Comparison of ENCODE assay signal across 23 cellular contexts in the genomic region with DNA sequence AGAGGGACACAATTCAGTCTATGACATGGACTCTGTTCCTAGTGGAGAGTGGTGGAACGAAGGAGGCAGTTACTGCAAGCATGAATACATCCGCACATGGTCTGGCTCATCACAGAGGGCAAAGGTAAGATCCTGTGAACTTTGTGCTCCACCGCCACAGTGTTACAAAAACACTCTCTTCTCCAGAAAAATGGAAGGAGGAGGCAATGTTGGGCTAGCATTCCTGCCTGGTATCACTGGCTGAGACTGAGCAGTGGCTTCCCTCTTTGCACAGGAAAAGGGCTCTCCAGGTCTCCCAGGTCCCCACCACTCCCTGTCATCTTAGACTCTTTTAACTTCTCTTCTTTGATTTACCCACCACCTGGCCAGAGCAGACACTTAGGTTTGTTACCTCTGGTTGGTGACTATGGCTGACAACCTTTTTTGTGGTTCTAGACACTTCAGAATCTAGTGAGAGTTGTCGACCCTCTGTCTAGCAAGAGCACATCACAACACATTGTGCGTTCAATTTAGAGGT. TPM values are rescaled to one million over a fixed set of nuclear protein-coding genes. Genes with fewer than 3 reads are reported as not detected.
DNase-seq lines count a peak whose midpoint lies in the region; ATAC-seq, FAIRE-seq and TF ChIP-seq lines count a peak whose summit lies in the region.
"Had no signal": no experiment of that assay in that cellular context is flagged by ENCODE, and none has a peak within 500 bp of the region (broad histone marks: within the 10 kb centered on the region; RNA-seq: fewer than 3 reads in every experiment).

No MANE protein-coding gene starts in this region.

- no peak overlapping the region for H2BK5ac ChIP-seq in H1 (ENCODE audit: low read depth, low read length)

- H3K4me3 Mint-ChIP-seq in CD8-positive, alpha-beta memory T cell, result peak overlapping the region; percentile 12 to 71 (median 54)
- peak overlapping the region in 3 of 4 donors; percentile 12 to 83 (median 82) for H3K4me3 Mint-ChIP-seq in IgD-negative memory B cell

- no peak overlapping the region for H2BK20ac ChIP-seq in H1 (ENCODE audit: low read length)

- no peak overlapping the region for H3K27ac ChIP-seq in CD8-positive, alpha-beta memory T cell (ENCODE audit: low read depth, low read length)
- H3K27ac ChIP-seq in H1 (ENCODE audit: low read depth, low read length), result no peak overlapping the region
- no peak overlapping the region for H3K27ac ChIP-seq in parathyroid adenoma
- no peak overlapping the region for H3K27ac ChIP-seq in PC-3 (ENCODE audit: low read length)
- H3K27ac ChIP-seq: tibial artery, VCaP had no signal

- peaks cover 21 to 40% (median 38%) of the 10 kb centered on the region in 3 donors for H3K4me1 Mint-ChIP-seq in CD8-positive, alpha-beta memory T cell
- peaks cover 8 to 14% (median 13%) of the 10 kb centered on the region in 3 donors for H3K4me1 Mint-ChIP-seq in IgD-negative memory B cell

- H3K9me3 Mint-ChIP-seq in CD8-positive, alpha-beta memory T cell, result no peaks in the 10 kb centered on the region
- no peaks in the 10 kb centered on the region for H3K9me3 Mint-ChIP-seq in IgD-negative memory B cell

- H3K56ac ChIP-seq in H1 (replicated peaks; ENCODE audit: insufficient read length, low read depth, low read length), result no peak overlapping the region

- BruUV-seq in PC-3 (replicated peaks; lab: Mats Ljungman, UMichigan), result no TSS peak

- H3K18ac ChIP-seq in H1 (ENCODE audit: extremely low read depth, low read length), result no peak overlapping the region

- H3K4me2 ChIP-seq in H1 (ENCODE audit: insufficient read depth in 1 of 2, low read depth in 2 of 2, low read length in 2 of 2) (no peak overlapping the region), parathyroid adenoma (ENCODE audit: low read length) (no peak overlapping the region), PC-3 (ENCODE audit: low read length) (no peak overlapping the region)

- H4K20me1 ChIP-seq in H1 (replicated peaks in 1 of 2; ENCODE audit: control insufficient read depth in 1 of 2, insufficient read depth in 2 of 2, low read length in 2 of 2) (peaks cover 0 to 1% of the 10 kb centered on the region in 2 experiments), PC-3 (ENCODE audit: low read length) (no peaks in the 10 kb centered on the region)

- H3K79me2 ChIP-seq in H1 (ENCODE audit: control insufficient read depth in 1 of 2, insufficient read depth in 2 of 2, low read length in 2 of 2) (no peaks in the 10 kb centered on the region), parathyroid adenoma (peaks cover 3% of the 10 kb centered on the region), PC-3 (ENCODE audit: low read length) (peaks cover 26% of the 10 kb centered on the region)

- no peak overlapping the region for H2BK120ac ChIP-seq in H1 (replicated peaks; ENCODE audit: low read depth, low read length)

- peaks cover 0 to 1% of the 10 kb centered on the region in 2 donors for H3K27me3 Mint-ChIP-seq in CD8-positive, alpha-beta memory T cell
- no peaks in the 10 kb centered on the region for H3K27me3 Mint-ChIP-seq in IgD-negative memory B cell
- H3K27me3 Mint-ChIP-seq: activated CD4-positive, alpha-beta memory T cell treated with anti-CD3 and anti-CD28 coated beads for 36 hours had no signal

- no peak for TF ChIP-seq RAD21 in H1 (IDR thresholded peaks at IDR 0.05 in 1 of 2, conservative IDR thresholded peaks at IDR 0.05 in 1 of 2; ENCODE audit: low read depth in 2 of 2, low read length in 2 of 2)

- peaks cover 0 to 15% (median 3%) of the 10 kb centered on the region in 3 donors for H3K36me3 Mint-ChIP-seq in CD8-positive, alpha-beta memory T cell
- H3K36me3 Mint-ChIP-seq in IgD-negative memory B cell, result peaks cover 4% of the 10 kb centered on the region

- H3K9me3 ChIP-seq in CD8-positive, alpha-beta memory T cell (ENCODE audit: low read length), result no peaks in the 10 kb centered on the region
- H3K9me3 ChIP-seq in H1 (ENCODE audit: insufficient read depth in 2 of 2, low read depth in 1 of 2, low read length in 1 of 2) (no peaks in the 10 kb centered on the region), parathyroid adenoma (ENCODE audit: control insufficient read depth, low read length) (no peaks in the 10 kb centered on the region), PC-3 (ENCODE audit: low read length) (no peaks in the 10 kb centered on the region)
- H3K9me3 ChIP-seq: tibial artery had no signal

- no peak overlapping the region for H3K23ac ChIP-seq in H1 (ENCODE audit: insufficient read length)

- TF ChIP-seq CTCF in H1 (IDR thresholded peaks at IDR 0.05; ENCODE audit: control extremely low read depth in 1 of 3, insufficient read depth in 1 of 3, low read depth in 1 of 3, low read length in 3 of 3) (no peak), parathyroid adenoma (IDR thresholded peaks at IDR 0.05) (no peak), PC-3 (conservative IDR thresholded peaks at IDR 0.05; ENCODE audit: low read depth, low read length) (no peak)

- no peak overlapping the region for H4K5ac ChIP-seq in H1 (ENCODE audit: insufficient read length, low read depth, low read length)

- no peak overlapping the region for H2BK15ac ChIP-seq in H1 (ENCODE audit: low read length)

- no peaks in the 10 kb centered on the region for H3K27me3 ChIP-seq in CD8-positive, alpha-beta memory T cell (ENCODE audit: insufficient read depth, low read length, poor library complexity, severe bottlenecking)
- H3K27me3 ChIP-seq in H1 (replicated peaks in 1 of 4; ENCODE audit: control insufficient read depth in 3 of 4, extremely low read depth in 1 of 4, insufficient read depth in 3 of 4, low read length in 3 of 4) (no peaks in the 10 kb centered on the region; a peak in 1 of 7 replicates), parathyroid adenoma (ENCODE audit: control insufficient read depth, insufficient read depth, low read length) (no peaks in the 10 kb centered on the region), PC-3 (ENCODE audit: low read length) (no peaks in the 10 kb centered on the region)
- H3K27me3 ChIP-seq: tibial artery had no signal

- H3K9ac ChIP-seq in H1 (replicated peaks in 1 of 4; ENCODE audit: extremely low read depth in 1 of 4, low read depth in 3 of 4, low read length in 3 of 4) (no peak overlapping the region), parathyroid adenoma (no peak overlapping the region), PC-3 (ENCODE audit: low read length) (no peak overlapping the region)

- no peak for ATAC-seq in PC-3
- ATAC-seq: left ventricle myocardium superior had no signal

- no peak overlapping the region for H4K8ac ChIP-seq in H1 (ENCODE audit: extremely low read depth, insufficient read depth, low read length)

- TF ChIP-seq EP300 in H1 (IDR thresholded peaks at IDR 0.05; ENCODE audit: borderline replicate concordance in 1 of 2, low read depth in 2 of 2, low read length in 2 of 2), result no peak

- H3K4me3 ChIP-seq in CD8-positive, alpha-beta memory T cell (ENCODE audit: low read length), result no peak overlapping the region
- H3K4me3 ChIP-seq in H1 (ENCODE audit: extremely low read depth in 1 of 4, insufficient read depth in 2 of 4, low read depth in 3 of 4, low read length in 4 of 4), result no peak overlapping the region
- no peak overlapping the region for H3K4me3 ChIP-seq in parathyroid adenoma (ENCODE audit: low read depth, low read length)
- no peak overlapping the region for H3K4me3 ChIP-seq in PC-3 (ENCODE audit: low read length)
- H3K4me3 ChIP-seq: tibial artery had no signal

- no peaks in the 10 kb centered on the region; the same call in 1 of the 2 replicates for H3K23me2 ChIP-seq in H1 (ENCODE audit: low read depth, low read length)

- no peak overlapping the region for H4K91ac ChIP-seq in H1 (replicated peaks; ENCODE audit: insufficient read length, low read length)

- no peak for FAIRE-seq in H1 (lab: Jason Lieb, UNC)
- FAIRE-seq: GM12891 had no signal

- H3K4ac ChIP-seq in H1 (replicated peaks; ENCODE audit: insufficient read length, low read depth, low read length), result no peak overlapping the region

- H3K14ac ChIP-seq in H1 (ENCODE audit: insufficient read length), result no peak overlapping the region

- H3K4me1 ChIP-seq in CD8-positive, alpha-beta memory T cell (ENCODE audit: insufficient read depth, low read length), result peaks cover 9% of the 10 kb centered on the region
- H3K4me1 ChIP-seq in H1 (replicated peaks in 1 of 4; ENCODE audit: control insufficient read depth in 3 of 4, insufficient read depth in 4 of 4, low read length in 3 of 4) (peaks cover 0 to 1% (median 0%) of the 10 kb centered on the region in 4 experiments; a peak in 1 of 7 replicates), parathyroid adenoma (peaks cover 5% of the 10 kb centered on the region), PC-3 (ENCODE audit: insufficient read depth, low read length) (no peaks in the 10 kb centered on the region)

- CTCF ChIA-PET in CD8-positive, alpha-beta memory T cell (lab: Charles Lee), result interaction anchor here (2.6 kb wide), 1 partner anchor 170 kb away, joined by 9 read pairs; no protein-coding TSS in a partner anchor
- CTCF ChIA-PET in H1 (lab: Charles Lee; ENCODE audit: partially characterized antibody), result no interaction called here
- CTCF ChIA-PET in PC-3 (lab: Charles Lee), result no interaction called here

- DNase-seq in CD8-positive, alpha-beta memory T cell, result peak in 1 of 5 donors; percentile 8
- no peak for DNase-seq in H1 (ENCODE audit: low read depth in 1 of 2, low spot score in 2 of 2)
- DNase-seq in PC-3, result no peak
- DNase-seq in central memory CD4-positive, alpha-beta T cell, result no peak
- no peak for DNase-seq in inferior parietal cortex (ENCODE audit: extremely low spot score)
- DNase-seq: activated CD4-positive, alpha-beta memory T cell treated with anti-CD3 and anti-CD28 coated beads for 36 hours; amygdala; DMS 273 treated with DMSO at 0.1 percent for 48 hours; GF-D8; H9; left ventricle myocardium superior; NCI-H146; NCI-H774; OCI-M1; SIG-M5; stimulated activated CD4-positive, alpha-beta T cell treated with anti-CD3 and anti-CD28 coated beads, Interleukin-1b, Interleukin-23, amount 100 ng/mL, for 48 hours; stimulated activated naive CD4-positive, alpha-beta T cell treated with Interleukin-2 at 50 U/mL for 16 hours; T-helper 2 cell; tibial artery had no signal

- H3F3A ChIP-seq in PC-3 (ENCODE audit: low read length, unreplicated experiment), result no peaks in the 10 kb centered on the region

- no peaks in the 10 kb centered on the region for H3K36me3 ChIP-seq in CD8-positive, alpha-beta memory T cell (ENCODE audit: insufficient read depth, low read length)
- no peaks in the 10 kb centered on the region for H3K36me3 ChIP-seq in H1 (ENCODE audit: control insufficient read depth in 2 of 4, insufficient read depth in 4 of 4, low read length in 3 of 4)
- H3K36me3 ChIP-seq in parathyroid adenoma (ENCODE audit: control insufficient read depth, insufficient read depth, low read length), result no peaks in the 10 kb centered on the region
- H3K36me3 ChIP-seq in PC-3 (ENCODE audit: low read depth, low read length), result peaks cover 14% of the 10 kb centered on the region

- no peak overlapping the region for H2BK12ac ChIP-seq in H1 (ENCODE audit: low read depth, low read length)

- H3K9me2 ChIP-seq in PC-3 (replicated peaks; ENCODE audit: low read length), result no peaks in the 10 kb centered on the region

- POLR2A ChIA-PET in CD8-positive, alpha-beta memory T cell (lab: Charles Lee), result no interaction called here
- POLR2A ChIA-PET in H1 (lab: Charles Lee; ENCODE audit: partially characterized antibody) (interaction anchor here (1.9 kb wide), 1 partner anchor 28 kb away, joined by 11 read pairs; a partner anchor contains a TSS), PC-3 (lab: Charles Lee; ENCODE audit: unreplicated experiment) (no interaction called here)

- H2AK5ac ChIP-seq in H1 (ENCODE audit: low read depth, low read length), result peak overlapping the region; percentile 17; the same call in 1 of the 2 replicates

- H3K27ac Mint-ChIP-seq in CD8-positive, alpha-beta memory T cell, result peak overlapping the region; percentile 17 to 87 (median 68)
- H3K27ac Mint-ChIP-seq in IgD-negative memory B cell, result peak overlapping the region in 1 of 3 donors; percentile 74
- H3K27ac Mint-ChIP-seq: activated CD4-positive, alpha-beta memory T cell treated with anti-CD3 and anti-CD28 coated beads for 36 hours; H9 had no signal

- H3K79me1 ChIP-seq in H1 (ENCODE audit: low read depth, low read length), result no peaks in the 10 kb centered on the region

- no peak overlapping the region for H2AFZ ChIP-seq in H1 (ENCODE audit: low read length)
- peak overlapping the region; percentile 55 for H2AFZ ChIP-seq in parathyroid adenoma
- no peak overlapping the region for H2AFZ ChIP-seq in PC-3 (ENCODE audit: low read length)

- no peak for TF ChIP-seq POLR2A in H1 (IDR thresholded peaks at IDR 0.05; ENCODE audit: control extremely low read depth in 1 of 2, low read depth in 2 of 2, low read length in 2 of 2)

- 90% methylated on average over 5 of the region's 5 CpGs; no CpG with 5 or more reads in 1 of the 2 experiments for WGBS in H1 (ENCODE audit: extremely low coverage in 1 of 2, insufficient coverage in 1 of 2, insufficient read length in 1 of 2, insufficient replicate concordance in 2 of 2, low coverage in 1 of 2, low lambda C conversion rate in 2 of 2, missing lambda C conversion rate in 1 of 2), 2 experiments

- intact Hi-C loops in PC-3 (cut with micrococcal nuclease), result no loop called here

RNA-seq across cellular contexts. Expression of a gene that starts 1.5 kb away (rescaled TPM):
- total RNA-seq in CD8-positive, alpha-beta memory T cell, result 10 to 100 TPM; 20.4 to 21.8 TPM
- 28.6 TPM for polyA plus RNA-seq in CD8-positive, alpha-beta memory T cell
- 23.1 TPM for polyA plus RNA-seq in IgD-negative memory B cell
- 13.1 and 13.8 TPM in 2 replicates for total RNA-seq in H1 (2021; fragmentation: NEBNext Ultra II Directional; extraction: Animal tissue kit (Norgen Biotek cat#: 25700))
- 19.8 and 27.6 TPM in 2 replicates for polyA plus RNA-seq in H1 (2011; rRNA removed)
- polyA plus RNA-seq in H1 (2011; cell fraction: cytosol; rRNA removed), result 16.2 TPM
- polyA plus RNA-seq in H1 (2011; cell fraction: nucleus; rRNA removed), result 17.5 TPM
- 7.3 to 14.1 TPM (median 12.1 TPM) in 4 replicates for polyA plus RNA-seq in H1 (2012, experiment 1 of 2)
- polyA plus RNA-seq in H1 (2012, experiment 2 of 2), result 15.7 TPM
- 8.8 TPM for polyA plus RNA-seq in H1 (2013, experiment 1 of 2)
- 9.1 TPM for polyA plus RNA-seq in H1 (2013, experiment 2 of 2)
- polyA minus RNA-seq in H1 (2011; rRNA and poly(A)+ RNA removed), result 11.9 and 12.1 TPM in 2 replicates
- polyA minus RNA-seq in H1 (2011; cell fraction: cytosol; rRNA and poly(A)+ RNA removed), result 11.4 TPM
- polyA minus RNA-seq in H1 (2011; cell fraction: nucleus; rRNA and poly(A)+ RNA removed), result 22.0 TPM
- 9.6 and 11.6 TPM in 2 replicates for total RNA-seq in PC-3 (2014; rRNA removed)

RNA-seq across cellular contexts. Expression of a gene that starts 28.2 kb away (rescaled TPM):
- total RNA-seq in CD8-positive, alpha-beta memory T cell, result 100 to 1,000 TPM; 114 to 116 TPM
- 69.2 TPM for polyA plus RNA-seq in CD8-positive, alpha-beta memory T cell
- 57.7 TPM for polyA plus RNA-seq in IgD-negative memory B cell
- 131 and 135 TPM in 2 replicates for total RNA-seq in H1 (2021; fragmentation: NEBNext Ultra II Directional; extraction: Animal tissue kit (Norgen Biotek cat#: 25700))
- polyA plus RNA-seq in H1 (2011; rRNA removed), result 112 and 113 TPM in 2 replicates
- polyA plus RNA-seq in H1 (2011; cell fraction: cytosol; rRNA removed), result 155 TPM
- 102 TPM for polyA plus RNA-seq in H1 (2011; cell fraction: nucleus; rRNA removed)
- polyA plus RNA-seq in H1 (2012, experiment 1 of 2), result 147 to 169 TPM (median 163 TPM) in 4 replicates
- 94.8 TPM for polyA plus RNA-seq in H1 (2012, experiment 2 of 2)
- polyA plus RNA-seq in H1 (2013, experiment 1 of 2), result 76.0 TPM
- polyA plus RNA-seq in H1 (2013, experiment 2 of 2), result 74.4 TPM
- 78.8 and 104 TPM in 2 replicates for polyA minus RNA-seq in H1 (2011; rRNA and poly(A)+ RNA removed)
- 81.2 TPM for polyA minus RNA-seq in H1 (2011; cell fraction: cytosol; rRNA and poly(A)+ RNA removed)
- 68.8 TPM for polyA minus RNA-seq in H1 (2011; cell fraction: nucleus; rRNA and poly(A)+ RNA removed)
- total RNA-seq in PC-3 (2014; rRNA removed), result 94.9 and 114 TPM in 2 replicates
